8 cellular contexts compared by ENCODE assay signal in genomic region chr9:95494022-95494415, GRCh38. TPM values are rescaled to one million over a fixed set of nuclear protein-coding genes. Genes with fewer than 3 reads are reported as not detected.
DNase-seq lines count a peak whose midpoint lies in the region; ATAC-seq and TF ChIP-seq lines count a peak whose summit lies in the region.

No MANE protein-coding gene starts in this region.

- H3K36me3 ChIP-seq in brain microvascular endothelial cell (replicated peaks) = no peaks in the 10 kb centered on the region

- in situ Hi-C loops in brain microvascular endothelial cell (cut with HindIII; ENCODE audit: low pct_ligation_motif_present, low sequenced_read_pairs) = no loop called here

- H3K27ac ChIP-seq in caudate nucleus (ENCODE audit: low read depth, low read length) = peak overlapping the region; percentile 12
- H3K27ac ChIP-seq in brain microvascular endothelial cell = no peak overlapping the region

- DNase-seq in COLO668 (lab: John Stamatoyannopoulos, UW; ENCODE audit: unreplicated experiment) = peak; percentile 90
- peak; percentile 54 for DNase-seq in NCI-H82 treated with DMSO at 0.1 percent for 48 hours (lab: John Stamatoyannopoulos, UW; ENCODE audit: unreplicated experiment)
- DNase-seq in caudate nucleus (lab: John Stamatoyannopoulos, UW) = peak in 50 of 61 donors; percentile 35 to 93 (median 61)
- peak in 2 of 3 experiments; percentile 28 to 36 for DNase-seq in stimulated activated CD4-positive, alpha-beta T cell treated with anti-CD3 and anti-CD28 coated beads, TNF-alpha, amount 100 ng/mL, for 4 hours (ENCODE audit: low read depth in 3 of 3)
- no peak for DNase-seq in brain microvascular endothelial cell
- DNase-seq in mesenteric fat pad (ENCODE audit: low spot score) = no peak
- DNase-seq in AML-193 (lab: John Stamatoyannopoulos, UW) = no peak

- TF ChIP-seq CTCF in brain microvascular endothelial cell (IDR thresholded peaks at IDR 0.05; ENCODE audit: low read depth, low read length, missing control alignments) = no peak

- ATAC-seq in HG03025 (IDR thresholded peaks at IDR 0.05; ENCODE audit: low FRiP score, unreplicated experiment) = peak; percentile 31

- no peak overlapping the region for H3K4me3 ChIP-seq in brain microvascular endothelial cell (ENCODE audit: low read depth, low read length)

- no peaks in the 10 kb centered on the region for H3K27me3 ChIP-seq in brain microvascular endothelial cell (replicated peaks)

RNA-seq across cellular contexts. Expression of gene PTCH1, which starts 22.8 kb away (rescaled TPM):
- total RNA-seq in mesenteric fat pad = 12.5 TPM

Comparison
In these comparisons a context has a peak if more than half of its experiments do, and no peak if none do; other contexts are left out.
1. DNase-seq: peak in COLO668 (single experiment), NCI-H82 treated with DMSO at 0.1 percent for 48 hours (single experiment), caudate nucleus (50 of 61) and stimulated activated CD4-positive, alpha-beta T cell treated with anti-CD3 and anti-CD28 coated beads, TNF-alpha, amount 100 ng/mL, for 4 hours (2 of 3); none in brain microvascular endothelial cell (single experiment), mesenteric fat pad (single experiment) and AML-193 (0 of 2).